In genomic region chr7:55964802-55965470, GRCh38 we compare ENCODE assay signal across 8 cellular contexts. TPM values are rescaled to one million over a fixed set of nuclear protein-coding genes. Genes with fewer than 3 reads are reported as not detected.
A peak's percentile ranks its signal among the peaks of the same experiment; 100 is the strongest.
DNase-seq lines count a peak whose midpoint lies in the region; ATAC-seq and TF ChIP-seq lines count a peak whose summit lies in the region.

No MANE protein-coding gene starts in this region.

- peak overlapping the region; percentile 80 for H3K4ac ChIP-seq in IMR-90 (ENCODE audit: low read depth, low read length)

- CTCF ChIA-PET in IMR-90 (lab: Yijun Ruan, JAX) = interaction anchor here (0.7 to 1.0 kb wide), 4 partner anchors 23 to 685 kb away, joined by 3 to 5 read pairs (median 4); no protein-coding TSS in a partner anchor

- intact Hi-C loops in IMR-90 (cut with micrococcal nuclease) = loop anchor here (1.0 to 2.0 kb wide), 2 partner anchors 324 to 684 kb away; no protein-coding TSS in a partner anchor
- intact Hi-C loops in breast epithelium (cut with DNase I; ENCODE audit: low total_unique reads) = loop anchor here (5.0 kb wide), 1 partner anchor 528 kb away; no protein-coding TSS in a partner anchor
- intact Hi-C loops in spleen (cut with DNase I; ENCODE audit: low total_unique reads) = loop anchor here (10.0 kb wide), 1 partner anchor 680 kb away; no protein-coding TSS in a partner anchor

- TF ChIP-seq RAD21 in IMR-90 (IDR thresholded peaks at IDR 0.05; ENCODE audit: low read length) = no peak

- H3K9me1 ChIP-seq in IMR-90 (ENCODE audit: insufficient read depth, low read length) = no peaks in the 10 kb centered on the region; the same call in 1 of the 2 replicates

- peak overlapping the region; percentile 86 for H3K4me3 Mint-ChIP-seq in T-helper 1 cell treated with Interleukin-12 subunit alpha and Interleukin-12 subunit beta and Interleukin-4 antibody, amounts not matched to agents 30 μg/mL and 1 μg/mL, for 36 hours

- peak overlapping the region; percentile 79; the same call in 1 of the 2 replicates for H3K56ac ChIP-seq in IMR-90 (ENCODE audit: extremely low read depth, insufficient read depth, low read length)

- H2BK5ac ChIP-seq in IMR-90 (ENCODE audit: low read depth, low read length, poor library complexity, severe bottlenecking) = peak overlapping the region; percentile 19

- H2BK120ac ChIP-seq in IMR-90 (ENCODE audit: low read depth, low read length) = peak overlapping the region; percentile 45; the same call in 1 of the 2 replicates

- no TSS peak for BruUV-seq in IMR-90 (replicated peaks; lab: Mats Ljungman, UMichigan)

- peak overlapping the region; percentile 97 for H2AK9ac ChIP-seq in IMR-90 (replicated peaks; ENCODE audit: low read depth, low read length, poor library complexity)

- DNase-seq in GM04503 (ENCODE audit: low read depth) (peak; percentile 15), IMR-90 (peak; percentile 19), breast epithelium (ENCODE audit: low spot score in 2 of 2) (peak; percentile 44 to 64), inferior parietal cortex (ENCODE audit: extremely low spot score) (peak; percentile 40), spleen (peak; percentile 95), kidney tubule cell (ENCODE audit: low spot score) (no peak)

- dilution Hi-C loops in IMR-90 (cut with HindIII; ENCODE audit: low sequenced_read_pairs, unreplicated experiment) = no loop called here

- TF ChIP-seq CTCF in IMR-90 (conservative IDR thresholded peaks at IDR 0.05; ENCODE audit: low read depth, low read length) = no peak
- TF ChIP-seq CTCF in breast epithelium (IDR thresholded peaks at IDR 0.05) = no peak
- peak in 1 of 11 experiments; percentile 11 for TF ChIP-seq CTCF in spleen (IDR thresholded peaks at IDR 0.05 in 8 of 11, conservative IDR thresholded peaks at IDR 0.05 in 3 of 11)

- H3K4me3 ChIP-seq in IMR-90 (ENCODE audit: insufficient read depth, low read depth, low read length) (peak overlapping the region; percentile 95), breast epithelium (peak overlapping the region; percentile 61 to 95 (median 64)), spleen (peak overlapping the region; percentile 45 to 91 (median 64))

- peak overlapping the region; percentile 66 for H4K5ac ChIP-seq in IMR-90 (ENCODE audit: low read depth, low read length)

- TF ChIP-seq POLR2A in IMR-90 (IDR thresholded peaks at IDR 0.05; ENCODE audit: low read depth, low read length) = peak; percentile 9; the same call in 1 of the 2 replicates
- no peak for TF ChIP-seq POLR2A in breast epithelium (IDR thresholded peaks at IDR 0.05)
- no peak for TF ChIP-seq POLR2A in spleen (IDR thresholded peaks at IDR 0.05)

- H3K4me1 Mint-ChIP-seq in T-helper 1 cell treated with Interleukin-12 subunit alpha and Interleukin-12 subunit beta and Interleukin-4 antibody, amounts not matched to agents 30 μg/mL and 1 μg/mL, for 36 hours (ENCODE audit: low read depth) = peaks cover 26% of the 10 kb centered on the region

- peak overlapping the region; percentile 90 for H3K9ac ChIP-seq in IMR-90 (ENCODE audit: low read depth, low read length)

- WGBS in IMR-90 (ENCODE audit: extremely low coverage in 2 of 2, insufficient read length in 1 of 2), 2 experiments = 2% methylated on average over 10 of the region's 49 CpGs; no CpG with 5 or more reads in 1 of the 2 experiments
- 1 to 5% (median 2%) methylated on average over 9 to 49 of the region's 49 CpGs for WGBS in spleen, 5 donors

- H3K4me2 ChIP-seq in IMR-90 (ENCODE audit: low read depth, low read length) = peak overlapping the region; percentile 73

- peak; percentile 68 for ATAC-seq in GM21619 (IDR thresholded peaks at IDR 0.05; ENCODE audit: unreplicated experiment)
- peak; percentile 89 for ATAC-seq in IMR-90 (ENCODE audit: low read depth)

- H3K27me3 Mint-ChIP-seq in T-helper 1 cell treated with Interleukin-12 subunit alpha and Interleukin-12 subunit beta and Interleukin-4 antibody, amounts not matched to agents 30 μg/mL and 1 μg/mL, for 36 hours (ENCODE audit: low read depth) = no peaks in the 10 kb centered on the region

- POLR2A ChIA-PET in IMR-90 (lab: Charles Lee; ENCODE audit: unreplicated experiment) = no interaction called here

- H2AFZ ChIP-seq in IMR-90 (replicated peaks; ENCODE audit: low read length, poor library complexity) = peak overlapping the region; percentile 97

- H2AK5ac ChIP-seq in IMR-90 (ENCODE audit: low read depth, low read length) = no peak overlapping the region

- peak overlapping the region; percentile 83 for H3K14ac ChIP-seq in IMR-90 (replicated peaks; ENCODE audit: low read depth, low read length)

- H2BK15ac ChIP-seq in IMR-90 (ENCODE audit: low read depth, low read length) = no peak overlapping the region

- no peak overlapping the region for H2BK20ac ChIP-seq in IMR-90 (ENCODE audit: low read depth, low read length)

- H3K36me3 ChIP-seq in IMR-90 (ENCODE audit: control insufficient read depth, insufficient read depth, low read length) (peaks cover 7% of the 10 kb centered on the region), breast epithelium (no peaks in the 10 kb centered on the region), spleen (peaks cover 0 to 30% (median 0%) of the 10 kb centered on the region in 6 donors)

- H3K9me3 ChIP-seq in IMR-90 (ENCODE audit: control insufficient read depth, insufficient read depth, low read length) = no peaks in the 10 kb centered on the region
- H3K9me3 ChIP-seq in breast epithelium = no peaks in the 10 kb centered on the region
- no peaks in the 10 kb centered on the region for H3K9me3 ChIP-seq in spleen

- H3K9me3 Mint-ChIP-seq in T-helper 1 cell treated with Interleukin-12 subunit alpha and Interleukin-12 subunit beta and Interleukin-4 antibody, amounts not matched to agents 30 μg/mL and 1 μg/mL, for 36 hours = no peaks in the 10 kb centered on the region

- in situ Hi-C loops in IMR-90 (cut with MboI; ENCODE audit: low sequenced_read_pairs) = loop anchor here (25.0 kb wide), 2 partner anchors 528 to 678 kb away; no protein-coding TSS in a partner anchor

- H3K27me3 ChIP-seq in IMR-90 (ENCODE audit: control insufficient read depth, insufficient read depth, low read length) (no peaks in the 10 kb centered on the region), breast epithelium (no peaks in the 10 kb centered on the region), spleen (replicated peaks in 1 of 7) (no peaks in the 10 kb centered on the region)

- H3K4me1 ChIP-seq in IMR-90 (ENCODE audit: control insufficient read depth, insufficient read depth, low read length) (peaks cover 4% of the 10 kb centered on the region; the same call in 1 of the 2 replicates), breast epithelium (peaks cover 0 to 5% of the 10 kb centered on the region in 2 donors), spleen (peaks cover 10 to 49% (median 28%) of the 10 kb centered on the region in 6 donors)

- peak overlapping the region; percentile 91 for H3K23ac ChIP-seq in IMR-90 (ENCODE audit: low read depth, low read length)

- peaks cover 7 to 39% of the 10 kb centered on the region in 2 experiments for H3K79me1 ChIP-seq in IMR-90 (ENCODE audit: low read depth in 1 of 2, low read length in 2 of 2)

- H4K91ac ChIP-seq in IMR-90 (ENCODE audit: insufficient read depth, low read depth, low read length) = peak overlapping the region; percentile 17; the same call in 1 of the 2 replicates

- H3K18ac ChIP-seq in IMR-90 (ENCODE audit: low read depth, low read length) = peak overlapping the region; percentile 21

- peak overlapping the region; percentile 67 to 85; a peak in 3 of 4 replicates for H4K8ac ChIP-seq in IMR-90 (ENCODE audit: low read depth in 2 of 2, low read length in 2 of 2)

- peaks cover 12% of the 10 kb centered on the region for H4K20me1 ChIP-seq in IMR-90 (ENCODE audit: insufficient read depth, low read length)

- peak overlapping the region; percentile 85 for H3K27ac Mint-ChIP-seq in T-helper 1 cell treated with Interleukin-12 subunit alpha and Interleukin-12 subunit beta and Interleukin-4 antibody, amounts not matched to agents 30 μg/mL and 1 μg/mL, for 36 hours

- H3K36me3 Mint-ChIP-seq in T-helper 1 cell treated with Interleukin-12 subunit alpha and Interleukin-12 subunit beta and Interleukin-4 antibody, amounts not matched to agents 30 μg/mL and 1 μg/mL, for 36 hours (ENCODE audit: low read depth) = peaks cover 6% of the 10 kb centered on the region

- peak overlapping the region; percentile 86 for H3K27ac ChIP-seq in IMR-90 (ENCODE audit: insufficient read depth, low read length)
- H3K27ac ChIP-seq in breast epithelium = peak overlapping the region; percentile 94 to 96
- H3K27ac ChIP-seq in spleen = peak overlapping the region; percentile 55 to 97 (median 94)

TF ChIP-seq in IMR-90, 13 proteins besides CTCF, POLR2A, EP300 and RAD21 (continues in another document):
- TF ChIP-seq BHLHE40 (IDR thresholded peaks at IDR 0.05; ENCODE audit: low read depth, low read length) (no peak), MAFK (IDR thresholded peaks at IDR 0.05; ENCODE audit: low read depth, low read length) (no peak), SMC3 (IDR thresholded peaks at IDR 0.05; ENCODE audit: low read depth, low read length) (no peak), RFX5 (IDR thresholded peaks at IDR 0.05; ENCODE audit: low read depth, low read length) (no peak), RCOR1 (IDR thresholded peaks at IDR 0.05; ENCODE audit: insufficient replicate concordance, low read length) (no peak), NFE2L2 (IDR thresholded peaks at IDR 0.05; ENCODE audit: low read depth, low read length) (no peak)
- TF ChIP-seq, protein P1, sequence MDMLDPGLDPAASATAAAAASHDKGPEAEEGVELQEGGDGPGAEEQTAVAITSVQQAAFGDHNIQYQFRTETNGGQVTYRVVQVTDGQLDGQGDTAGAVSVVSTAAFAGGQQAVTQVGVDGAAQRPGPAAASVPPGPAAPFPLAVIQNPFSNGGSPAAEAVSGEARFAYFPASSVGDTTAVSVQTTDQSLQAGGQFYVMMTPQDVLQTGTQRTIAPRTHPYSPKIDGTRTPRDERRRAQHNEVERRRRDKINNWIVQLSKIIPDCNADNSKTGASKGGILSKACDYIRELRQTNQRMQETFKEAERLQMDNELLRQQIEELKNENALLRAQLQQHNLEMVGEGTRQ (IDR thresholded peaks at IDR 0.05; ENCODE audit: low read depth, low read length) = no peak

RNA-seq across cellular contexts. Expression of gene NIPSNAP2, which starts 0.6 kb away (rescaled TPM):
- total RNA-seq in IMR-90 (2012; rRNA removed) (42.8 and 53.0 TPM in 2 replicates), breast epithelium (100 to 1,000 TPM in 1 of 3 donors, 10 to 100 TPM in 2; 79.8 to 128 (median 87.2) TPM), spleen (10 to 100 TPM; 31.8 to 54.1 (median 37.1) TPM)
- polyA plus RNA-seq in IMR-90 (2012; rRNA removed) (30.4 and 33.7 TPM in 2 replicates), spleen (10 to 100 TPM; 26.8 to 44.6 (median 29.7) TPM)
- 9.8 and 10.9 TPM in 2 replicates for polyA plus RNA-seq in IMR-90 (2012; cell fraction: cytosol; rRNA removed)
- polyA plus RNA-seq in IMR-90 (2012; cell fraction: nucleus; rRNA removed; ENCODE audit: low replicate concordance) = 5.9 and 24.1 TPM in 2 replicates

RNA-seq across cellular contexts. Expression of gene MRPS17, which starts 13.3 kb away (rescaled TPM):
- total RNA-seq in IMR-90 (2012; rRNA removed) = 15.2 and 21.1 TPM in 2 replicates
- 8.9 and 9.9 TPM in 2 replicates for polyA plus RNA-seq in IMR-90 (2012; rRNA removed)
- polyA plus RNA-seq in IMR-90 (2012; cell fraction: cytosol; rRNA removed) = 4.4 and 6.9 TPM in 2 replicates
- 0.82 and 3.6 TPM in 2 replicates for polyA plus RNA-seq in IMR-90 (2012; cell fraction: nucleus; rRNA removed; ENCODE audit: low replicate concordance)
- total RNA-seq in breast epithelium = 10 to 100 TPM in 1 of 3 donors, 1 to 10 TPM in 2; 6.9 to 10.4 (median 9.2) TPM
- total RNA-seq in spleen = 10 to 100 TPM in 2 of 7 donors, 1 to 10 TPM in 5; 6.4 to 10.2 (median 8.7) TPM
- 10 to 100 TPM; 10.2 to 14.1 (median 12.5) TPM for polyA plus RNA-seq in spleen
